Comparison of ENCODE assay signal across 20 cellular contexts in the genomic region with DNA sequence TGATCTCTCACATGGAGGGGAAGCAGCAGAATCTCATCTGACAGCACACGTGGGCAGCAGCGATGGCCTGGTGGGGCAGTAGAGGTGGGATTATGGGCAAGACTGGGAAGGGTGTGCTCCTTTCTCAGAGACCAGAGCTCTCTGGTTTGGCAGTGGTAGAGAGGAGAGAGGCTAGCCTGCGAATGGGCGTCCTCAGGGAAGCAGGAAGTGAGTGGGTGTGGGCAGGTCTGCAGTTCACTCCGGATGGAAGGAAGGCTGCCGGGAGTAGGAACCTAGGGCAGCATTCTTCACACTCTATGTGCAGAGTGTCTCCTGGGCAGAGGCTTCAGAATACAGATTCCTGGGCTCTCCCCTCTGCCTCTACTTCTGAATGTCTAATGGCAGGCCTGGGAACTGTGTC.
"Had no signal": no experiment of that assay in that cellular context is flagged by ENCODE, and none has a peak within 500 bp of the region (broad histone marks: within the 10 kb centered on the region; RNA-seq: fewer than 3 reads in every experiment).

No MANE protein-coding gene starts in this region.

- H3K4me3 Mint-ChIP-seq: activated CD8-positive, alpha-beta T cell treated with anti-CD3 and anti-CD28 coated beads for 36 hours; activated naive CD4-positive, alpha-beta T cell treated with anti-CD3 and anti-CD28 coated beads, Interleukin-2, amount 50 U/mL, for 24 hours; central memory CD8-positive, alpha-beta T cell; neural progenitor cell had no signal

- H3K9me3 ChIP-seq: left lung, pancreas, transverse colon had no signal

- H3K9ac ChIP-seq: neural progenitor cell had no signal

- H3K27ac ChIP-seq: neural progenitor cell, pancreas, transverse colon had no signal

- H2AFZ ChIP-seq: neural progenitor cell had no signal

- H3K4me2 ChIP-seq: neural progenitor cell had no signal

- H3K27ac Mint-ChIP-seq: activated CD8-positive, alpha-beta T cell treated with anti-CD3 and anti-CD28 coated beads for 36 hours; activated naive CD4-positive, alpha-beta T cell treated with anti-CD3 and anti-CD28 coated beads, Interleukin-2, amount 50 U/mL, for 24 hours; neural progenitor cell had no signal

- H3K27me3 ChIP-seq: left lung, neural progenitor cell, pancreas, transverse colon had no signal

- H3K4me1 Mint-ChIP-seq: activated naive CD4-positive, alpha-beta T cell treated with anti-CD3 and anti-CD28 coated beads, Interleukin-2, amount 50 U/mL, for 24 hours; neural progenitor cell had no signal

- H3K27me3 Mint-ChIP-seq: activated CD8-positive, alpha-beta T cell treated with anti-CD3 and anti-CD28 coated beads for 36 hours; activated naive CD4-positive, alpha-beta T cell treated with anti-CD3 and anti-CD28 coated beads, Interleukin-2, amount 50 U/mL, for 24 hours; central memory CD8-positive, alpha-beta T cell had no signal

- ATAC-seq: activated CD8-positive, alpha-beta T cell treated with anti-CD3 and anti-CD28 coated beads for 36 hours; pancreas had no signal

- DNase-seq: activated CD4-positive, alpha-beta T cell treated with anti-CD3 and anti-CD28 coated beads for 4 hours; activated CD8-positive, alpha-beta T cell treated with anti-CD3 and anti-CD28 coated beads for 36 hours; activated effector memory CD4-positive, alpha-beta T cell treated with anti-CD3 and anti-CD28 coated beads, Interleukin-2, amount 50 U/mL, for 16 hours; activated T-cell treated with anti-CD3 and anti-CD28 coated beads, Interleukin-2, amount 50 U/mL, for 48 hours; cortex of kidney; effector CD4-positive, alpha-beta T cell; foreskin melanocyte; head of caudate nucleus; left lung; mesendoderm; pancreas; stimulated activated CD4-positive, alpha-beta T cell treated with anti-CD3 and anti-CD28 coated beads, Interleukin-15, amount 100 ng/mL, for 24 hours; stimulated activated CD4-positive, alpha-beta T cell treated with anti-CD3 and anti-CD28 coated beads, Interleukin-4, amount 100 ng/mL, for 1 hour; stimulated activated naive CD4-positive, alpha-beta T cell; T-helper 2 cell; transverse colon had no signal

- H3K4me3 ChIP-seq: left lung, neural progenitor cell, pancreas, skin epidermis, transverse colon had no signal

- H3K36me3 Mint-ChIP-seq: neural progenitor cell had no signal

- H3K4me1 ChIP-seq: neural progenitor cell, pancreas, transverse colon had no signal

- H3K36me3 ChIP-seq: left lung, neural progenitor cell, pancreas, transverse colon had no signal

- H3K9me3 Mint-ChIP-seq: neural progenitor cell had no signal
